ENCODE assay signal across 8 cellular contexts in genomic region chr1:210231846-210232523, GRCh38. TPM values are rescaled to one million over a fixed set of nuclear protein-coding genes. Genes with fewer than 3 reads are reported as not detected.
A peak's percentile ranks its signal among the peaks of the same experiment; 100 is the strongest.
DNase-seq lines count a peak whose midpoint lies in the region; ATAC-seq and TF ChIP-seq lines count a peak whose summit lies in the region.

No MANE protein-coding gene starts in this region.

- POLR2A ChIA-PET in CD4-positive, alpha-beta T cell (lab: Charles Lee): no interaction called here

- CTCF ChIA-PET in CD4-positive, alpha-beta T cell (lab: Charles Lee): no interaction called here

- peaks cover 13% of the 10 kb centered on the region for H3K4me1 Mint-ChIP-seq in CD4-positive, alpha-beta T cell (ENCODE audit: low read depth)
- peaks cover 32% of the 10 kb centered on the region for H3K4me1 Mint-ChIP-seq in neural progenitor cell

- H3K36me3 Mint-ChIP-seq in CD4-positive, alpha-beta T cell (ENCODE audit: low read depth): no peaks in the 10 kb centered on the region
- H3K36me3 Mint-ChIP-seq in neural progenitor cell: no peaks in the 10 kb centered on the region

- peaks cover 75% of the 10 kb centered on the region for H3K27me3 ChIP-seq in CD4-positive, alpha-beta T cell (ENCODE audit: control insufficient read depth, insufficient read depth, low read length)
- peaks cover 80% of the 10 kb centered on the region for H3K27me3 ChIP-seq in neural progenitor cell
- peaks cover 60% of the 10 kb centered on the region for H3K27me3 ChIP-seq in MG63
- H3K27me3 ChIP-seq in adrenal gland: peaks cover 28% of the 10 kb centered on the region

- H3K27me3 Mint-ChIP-seq in CD4-positive, alpha-beta T cell: peaks cover 51% of the 10 kb centered on the region
- peaks cover 8% of the 10 kb centered on the region for H3K27me3 Mint-ChIP-seq in neural progenitor cell (ENCODE audit: insufficient read depth, low read depth)

- H3K27ac ChIP-seq in CD4-positive, alpha-beta T cell (ENCODE audit: low read depth, low read length): no peak overlapping the region
- no peak overlapping the region for H3K27ac ChIP-seq in neural progenitor cell
- peak overlapping the region in 1 of 5 donors; percentile 42 for H3K27ac ChIP-seq in adrenal gland

- H3K27ac Mint-ChIP-seq in CD4-positive, alpha-beta T cell: no peak overlapping the region
- H3K27ac Mint-ChIP-seq in neural progenitor cell: no peak overlapping the region

- peak overlapping the region; percentile 92 for H3K4me2 ChIP-seq in neural progenitor cell

- no peaks in the 10 kb centered on the region for H3K36me3 ChIP-seq in neural progenitor cell
- H3K36me3 ChIP-seq in MG63: no peaks in the 10 kb centered on the region
- no peaks in the 10 kb centered on the region for H3K36me3 ChIP-seq in adrenal gland (replicated peaks in 1 of 2)

- ATAC-seq in CD4-positive, alpha-beta T cell (ENCODE audit: poor library complexity): no peak
- ATAC-seq in GM21576 (IDR thresholded peaks at IDR 0.05; ENCODE audit: unreplicated experiment): no peak

- no peaks in the 10 kb centered on the region for H3K79me2 ChIP-seq in neural progenitor cell (ENCODE audit: low read depth)

- WGBS in adrenal gland, 4 donors: 2 to 6% (median 4%) methylated on average over 16 to 22 of the region's 22 CpGs

- H3K4me3 Mint-ChIP-seq in CD4-positive, alpha-beta T cell: peak overlapping the region; percentile 58
- H3K4me3 Mint-ChIP-seq in neural progenitor cell: peak overlapping the region; percentile 94

- peaks cover 6% of the 10 kb centered on the region for H4K20me1 ChIP-seq in neural progenitor cell (ENCODE audit: low read depth)

- H3K9me3 ChIP-seq in CD4-positive, alpha-beta T cell (ENCODE audit: control insufficient read depth, low read length): no peaks in the 10 kb centered on the region
- H3K9me3 ChIP-seq in neural progenitor cell (ENCODE audit: low read depth): no peaks in the 10 kb centered on the region
- H3K9me3 ChIP-seq in MG63: peaks cover 2% of the 10 kb centered on the region; the same call in 1 of the 2 replicates
- H3K9me3 ChIP-seq in adrenal gland (replicated peaks in 1 of 3): no peaks in the 10 kb centered on the region

- no peaks in the 10 kb centered on the region for H3K9me3 Mint-ChIP-seq in CD4-positive, alpha-beta T cell
- no peaks in the 10 kb centered on the region for H3K9me3 Mint-ChIP-seq in neural progenitor cell

- peak overlapping the region; percentile 18 for H3K4me3 ChIP-seq in epithelial cell of esophagus (ENCODE audit: low read length)
- H3K4me3 ChIP-seq in neural progenitor cell: peak overlapping the region; percentile 65
- H3K4me3 ChIP-seq in MG63: no peak overlapping the region
- peak overlapping the region in 1 of 4 donors; percentile 37 for H3K4me3 ChIP-seq in adrenal gland

- intact Hi-C loops in CD4-positive, alpha-beta T cell (cut with DNase I, micrococcal nuclease): loop anchor here in 1 of 2 experiments (10.0 kb wide), 1 partner anchor 693 kb away; no protein-coding TSS in a partner anchor
- intact Hi-C loops in adrenal gland (cut with DNase I): no loop called here

- no peak overlapping the region for H3K9ac ChIP-seq in neural progenitor cell

- peaks cover 8% of the 10 kb centered on the region for H3K4me1 ChIP-seq in neural progenitor cell
- peaks cover 13 to 15% of the 10 kb centered on the region in 2 donors for H3K4me1 ChIP-seq in adrenal gland (replicated peaks in 1 of 2)

- H3F3A ChIP-seq in neural progenitor cell (ENCODE audit: low read depth): peaks cover 17% of the 10 kb centered on the region

- H2AFZ ChIP-seq in neural progenitor cell (replicated peaks): peak overlapping the region; percentile 98

- DNase-seq in CD4-positive, alpha-beta T cell: no peak
- peak; percentile 37 for DNase-seq in NCI-H345 (lab: John Stamatoyannopoulos, UW)
- peak; percentile 80 for DNase-seq in epithelial cell of esophagus (ENCODE audit: low read depth)
- DNase-seq in neural progenitor cell (ENCODE audit: low spot score): no peak
- no peak for DNase-seq in MG63
- no peak for DNase-seq in adrenal gland
- no peak for DNase-seq in NCI-H1048 (lab: John Stamatoyannopoulos, UW)

- TF ChIP-seq CTCF in CD4-positive, alpha-beta T cell (IDR thresholded peaks at IDR 0.05): no peak
- TF ChIP-seq CTCF in epithelial cell of esophagus (IDR thresholded peaks at IDR 0.05; ENCODE audit: insufficient read depth, low read depth, low read length, missing control alignments) (no peak), neural progenitor cell (IDR thresholded peaks at IDR 0.05) (no peak), adrenal gland (IDR thresholded peaks at IDR 0.05) (no peak)

- TF ChIP-seq POLR2A in adrenal gland (IDR thresholded peaks at IDR 0.05): no peak

RNA-seq across cellular contexts. Expression of gene SERTAD4, which starts 0.6 kb away (rescaled TPM):
- total RNA-seq in CD4-positive, alpha-beta T cell: not detected
- total RNA-seq in neural progenitor cell (ENCODE audit: low replicate concordance) (2.5 and 2.8 TPM in 2 replicates), adrenal gland (1 to 10 TPM in 2 of 8 donors, under 1 TPM in 5, not detected in 1; 0.04 to 1.7 (median 0.57) TPM)
- 0.69 TPM in 1 of 2 replicates, not detected in the other for total RNA-seq in MG63 (2014; rRNA removed; shearing (Covaris generic); ENCODE audit: low replicate concordance)
- polyA plus RNA-seq in adrenal gland: under 1 TPM; 0.47 to 0.70 (median 0.64) TPM

Comparison
In these comparisons a context has a peak if more than half of its experiments do, and no peak if none do; other contexts are left out.
1. DNase-seq: peak in NCI-H345 (single experiment) and epithelial cell of esophagus (single experiment); none in CD4-positive, alpha-beta T cell (0 of 10), neural progenitor cell (single experiment), MG63 (single experiment), adrenal gland (0 of 7) and NCI-H1048 (single experiment).